Comparison of ENCODE assay signal across 1 cellular context in the genomic region with DNA sequence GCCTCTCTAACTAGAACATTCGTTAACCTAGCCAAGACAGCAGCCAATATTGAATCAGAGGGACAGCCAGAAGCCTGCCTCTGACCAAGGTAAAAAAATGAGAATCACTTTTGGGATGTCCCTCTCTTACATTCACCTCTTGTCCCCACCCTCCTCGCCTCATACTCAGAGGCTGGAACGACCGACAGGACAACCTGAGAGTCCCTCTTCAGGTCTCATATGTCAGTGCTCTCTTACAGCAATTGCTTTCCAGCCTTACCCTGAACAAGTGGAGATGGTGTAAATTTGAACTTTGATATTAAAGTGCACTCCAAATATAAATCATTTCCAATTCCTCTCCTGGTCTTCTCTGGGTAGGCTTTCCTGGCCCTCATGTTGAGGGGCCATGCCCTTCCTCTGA.
TF ChIP-seq lines count a peak whose summit lies in the region.

No MANE protein-coding gene starts in this region.

TF ChIP-seq in H1, 55 proteins besides CTCF, POLR2A, EP300 and RAD21:
- TF ChIP-seq SP2 (IDR thresholded peaks at IDR 0.05; ENCODE audit: low read length) (no peak), TCF12 (IDR thresholded peaks at IDR 0.05; ENCODE audit: low read depth, low read length) (no peak), ZNF274 (IDR thresholded peaks at IDR 0.05; ENCODE audit: borderline replicate concordance, extremely low read depth, low read length) (no peak), EGR1 (IDR thresholded peaks at IDR 0.05; ENCODE audit: borderline replicate concordance, low read depth, low read length) (no peak), EZH2 (IDR thresholded peaks at IDR 0.05; ENCODE audit: low read depth, low read length, severe bottlenecking) (no peak), CEBPB (IDR thresholded peaks at IDR 0.05; ENCODE audit: low read depth, low read length) (no peak), ATF2 (IDR thresholded peaks at IDR 0.05; ENCODE audit: low read length) (no peak), MAX (IDR thresholded peaks at IDR 0.05) (no peak), USF2 (IDR thresholded peaks at IDR 0.05; ENCODE audit: low read length) (no peak), SIN3A (conservative IDR thresholded peaks at IDR 0.05 in 1 of 2, IDR thresholded peaks at IDR 0.05 in 1 of 2; ENCODE audit: low read depth in 1 of 2, low read length in 2 of 2) (no peak), KDM4A (IDR thresholded peaks at IDR 0.05; ENCODE audit: low read depth, low read length, severe bottlenecking) (no peak), KDM1A (IDR thresholded peaks at IDR 0.05; ENCODE audit: borderline replicate concordance, low read length) (no peak), TEAD4 (IDR thresholded peaks at IDR 0.05; ENCODE audit: low read depth, low read length) (no peak), TAF1 (IDR thresholded peaks at IDR 0.05; ENCODE audit: low read depth, low read length) (no peak), ASH2L (IDR thresholded peaks at IDR 0.05; ENCODE audit: low read length) (no peak)
- TF ChIP-seq, protein P1, sequence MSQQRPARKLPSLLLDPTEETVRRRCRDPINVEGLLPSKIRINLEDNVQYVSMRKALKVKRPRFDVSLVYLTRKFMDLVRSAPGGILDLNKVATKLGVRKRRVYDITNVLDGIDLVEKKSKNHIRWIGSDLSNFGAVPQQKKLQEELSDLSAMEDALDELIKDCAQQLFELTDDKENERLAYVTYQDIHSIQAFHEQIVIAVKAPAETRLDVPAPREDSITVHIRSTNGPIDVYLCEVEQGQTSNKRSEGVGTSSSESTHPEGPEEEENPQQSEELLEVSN (IDR thresholded peaks at IDR 0.05) = no peak
TF ChIP-seq in H1: peak in this region for 0.
